ENCODE assay signal across 7 cellular contexts in the genomic region with DNA sequence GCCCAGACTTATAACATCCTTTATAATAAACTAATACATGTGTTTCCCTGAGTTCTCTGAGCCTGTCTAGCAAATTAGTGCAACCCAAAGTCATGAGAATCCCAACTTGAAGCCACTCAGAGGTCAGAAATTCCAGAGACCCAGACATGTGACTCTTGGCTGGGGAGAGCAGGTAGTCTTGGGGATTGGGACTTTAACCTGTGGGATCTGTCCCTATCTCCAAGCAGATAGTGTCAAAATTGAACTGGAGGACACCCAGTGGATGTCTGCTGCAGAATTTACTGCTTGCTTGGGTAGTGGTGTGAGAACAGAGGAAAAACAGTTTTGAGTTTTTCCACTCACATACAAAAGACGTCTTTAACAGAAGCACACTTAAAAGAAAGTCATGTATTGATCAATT.
"Had no signal": no experiment of that assay in that cellular context is flagged by ENCODE, and none has a peak within 500 bp of the region (broad histone marks: within the 10 kb centered on the region; RNA-seq: fewer than 3 reads in every experiment).

No MANE protein-coding gene starts in this region.

- H2AFZ ChIP-seq: GM23338 had no signal

- H3K4me3 ChIP-seq: GM23338 had no signal

- ATAC-seq: GM23338 had no signal

- H3K4me2 ChIP-seq: GM23338 had no signal

- DNase-seq: H9, HCEC 1CT, KBM-7 had no signal

- FAIRE-seq: H1, H54, HTR-8/SVneo had no signal
